In genomic region chr1:198829356-198829755, GRCh38 we compare ENCODE assay signal across 27 cellular contexts.
"Had no signal": no experiment of that assay in that cellular context is flagged by ENCODE, and none has a peak within 500 bp of the region (broad histone marks: within the 10 kb centered on the region; RNA-seq: fewer than 3 reads in every experiment).

No MANE protein-coding gene starts in this region.

- H3K9me3 Mint-ChIP-seq: mesothelial cell of epicardium; natural killer cell treated with Interleukin-12 subunit alpha and Interleukin-12 subunit beta and Interleukin-15 and Interleukin-18, amount 100 ng/mL, for 72 hours; stimulated activated naive CD8-positive, alpha-beta T cell treated with anti-CD3 and anti-CD28 coated beads, Interleukin-15, Interleukin-2, amounts not matched to agents 100 ng/mL and 50 ng/mL, for 24 hours had no signal

- H2AFZ ChIP-seq: hepatocyte had no signal

- H3K27me3 Mint-ChIP-seq: progenitor cell of endocrine pancreas; stimulated activated naive CD8-positive, alpha-beta T cell treated with anti-CD3 and anti-CD28 coated beads, Interleukin-15, Interleukin-2, amounts not matched to agents 100 ng/mL and 50 ng/mL, for 24 hours had no signal

- H3K4me3 ChIP-seq: heart right ventricle, hepatocyte, lower lobe of right lung, ovary, right atrium auricular region, right lobe of liver, suprapubic skin, thoracic aorta, tibial artery, upper lobe of right lung had no signal

- H3K36me3 Mint-ChIP-seq: mesothelial cell of epicardium; naive B cell; natural killer cell treated with Interleukin-12 subunit alpha and Interleukin-12 subunit beta and Interleukin-15 and Interleukin-18, amount 100 ng/mL, for 72 hours had no signal

- DNase-seq: heart right ventricle; islet precursor cell; kidney glomerular epithelial cell; left cardiac atrium; left ventricle myocardium superior; lower lobe of right lung; naive B cell; ovary; right lobe of liver; stimulated activated CD4-positive, alpha-beta T cell treated with anti-CD3 and anti-CD28 coated beads, Interleukin-12 subunit alpha, Interleukin-12 subunit beta, amount 100 ng/mL, for 4 hours; stimulated activated CD4-positive, alpha-beta T cell treated with anti-CD3 and anti-CD28 coated beads, Interleukin-15, amount 100 ng/mL, for 24 hours; stimulated activated CD4-positive, alpha-beta T cell treated with anti-CD3 and anti-CD28 coated beads, Interleukin-2, amount 100 ng/mL, for 24 hours; stimulated activated CD4-positive, alpha-beta T cell treated with anti-CD3 and anti-CD28 coated beads, Interleukin-4, amount 100 ng/mL, for 1 hour; stimulated activated naive CD4-positive, alpha-beta T cell; tibial artery; trophoblast cell; upper lobe of right lung had no signal

- H3K9me3 ChIP-seq: lower lobe of right lung, ovary, right atrium auricular region, right lobe of liver, suprapubic skin, thoracic aorta, tibial artery, upper lobe of right lung had no signal

- H3K4me1 ChIP-seq: heart right ventricle, lower lobe of right lung, right atrium auricular region, right lobe of liver, suprapubic skin, tibial artery, upper lobe of right lung had no signal

- H3K4me2 ChIP-seq: hepatocyte had no signal

- ATAC-seq: left cardiac atrium; left lobe of liver; left ventricle myocardium superior; lower lobe of right lung; natural killer cell treated with Interleukin-12 subunit alpha and Interleukin-12 subunit beta and Interleukin-15 and Interleukin-18, amount 100 ng/mL, for 72 hours; upper lobe of right lung had no signal

- H3K27ac ChIP-seq: heart right ventricle, hepatocyte, ovary, right atrium auricular region, right lobe of liver, suprapubic skin, thoracic aorta, tibial artery, upper lobe of right lung had no signal

- H3K36me3 ChIP-seq: heart right ventricle, lower lobe of right lung, ovary, right atrium auricular region, right lobe of liver, suprapubic skin, thoracic aorta, tibial artery, upper lobe of right lung had no signal

- H3K79me2 ChIP-seq: hepatocyte had no signal

- H3K27me3 ChIP-seq: heart right ventricle, hepatocyte, ovary, right atrium auricular region, right lobe of liver, suprapubic skin, tibial artery, upper lobe of right lung had no signal

- H3K27ac Mint-ChIP-seq: mesothelial cell of epicardium; naive B cell; natural killer cell treated with Interleukin-12 subunit alpha and Interleukin-12 subunit beta and Interleukin-15 and Interleukin-18, amount 100 ng/mL, for 72 hours; progenitor cell of endocrine pancreas; stimulated activated naive CD8-positive, alpha-beta T cell treated with anti-CD3 and anti-CD28 coated beads, Interleukin-15, Interleukin-2, amounts not matched to agents 100 ng/mL and 50 ng/mL, for 24 hours had no signal

- FAIRE-seq: urothelium cell line had no signal

- H3K4me3 Mint-ChIP-seq: mesothelial cell of epicardium; naive B cell; natural killer cell treated with Interleukin-12 subunit alpha and Interleukin-12 subunit beta and Interleukin-15 and Interleukin-18, amount 100 ng/mL, for 72 hours; stimulated activated naive CD8-positive, alpha-beta T cell treated with anti-CD3 and anti-CD28 coated beads, Interleukin-15, Interleukin-2, amounts not matched to agents 100 ng/mL and 50 ng/mL, for 24 hours had no signal
